11 cellular contexts compared by ENCODE assay signal in genomic region chr7:55977831-55978230, GRCh38. TPM values are rescaled to one million over a fixed set of nuclear protein-coding genes. Genes with fewer than 3 reads are reported as not detected.
DNase-seq lines count a peak whose midpoint lies in the region; ATAC-seq and TF ChIP-seq lines count a peak whose summit lies in the region.
"Had no signal": no experiment of that assay in that cellular context is flagged by ENCODE, and none has a peak within 500 bp of the region (broad histone marks: within the 10 kb centered on the region; RNA-seq: fewer than 3 reads in every experiment).

No MANE protein-coding gene starts in this region.

- peaks cover 20% of the 10 kb centered on the region for H3K36me3 ChIP-seq in mammary epithelial cell (ENCODE audit: insufficient read depth, low read length)

- 20% methylated on average over 4 of the region's 4 CpGs for WGBS in mammary epithelial cell (ENCODE audit: low coverage, missing lambda C conversion rate)

- no peak for ATAC-seq in GM19328 (IDR thresholded peaks at IDR 0.05; ENCODE audit: unreplicated experiment)
- no peak for ATAC-seq in GM19324 (IDR thresholded peaks at IDR 0.05; ENCODE audit: low FRiP score, unreplicated experiment)

- DNase-seq in EL (peak; percentile 74), NCI-H2029 (lab: John Stamatoyannopoulos, UW) (peak; percentile 72), mammary epithelial cell (peak; percentile 20), osteocyte (ENCODE audit: extremely low spot score, unreplicated experiment) (no peak), HT-29 (ENCODE audit: low spot score) (no peak), progenitor cell of endocrine pancreas (ENCODE audit: low spot score, unreplicated experiment) (no peak)
- DNase-seq: activated gamma-delta T cell treated with Interleukin-2 at 50 U/mL for 16 hours had no signal

- no peak for TF ChIP-seq CTCF in mammary epithelial cell (conservative IDR thresholded peaks at IDR 0.05 in 1 of 2, IDR thresholded peaks at IDR 0.05 in 1 of 2; ENCODE audit: extremely low read depth in 1 of 2, insufficient read depth in 1 of 2, low read depth in 1 of 2, low read length in 2 of 2)
- no peak for TF ChIP-seq CTCF in osteocyte (IDR thresholded peaks at IDR 0.05)
- no peak for TF ChIP-seq CTCF in progenitor cell of endocrine pancreas (IDR thresholded peaks at IDR 0.05; ENCODE audit: unreplicated experiment)

- no peaks in the 10 kb centered on the region for H3K27me3 ChIP-seq in mammary epithelial cell (ENCODE audit: insufficient read depth, low read length)

- CTCF ChIA-PET in mammary epithelial cell (lab: Charles Lee; ENCODE audit: low non-redundant PET), result no interaction called here

- no peak overlapping the region for H3K4me3 ChIP-seq in mammary epithelial cell (replicated peaks in 1 of 3; ENCODE audit: insufficient read depth in 1 of 3, low read depth in 2 of 3, low read length in 3 of 3)
- H3K4me3 ChIP-seq: skin epidermis had no signal

- H3K27ac ChIP-seq in mammary epithelial cell (ENCODE audit: insufficient read depth, low read depth, low read length), result no peak overlapping the region
- H3K27ac ChIP-seq: epithelial cell of prostate, skin epidermis had no signal

- no peaks in the 10 kb centered on the region for H3K27me3 Mint-ChIP-seq in osteocyte (ENCODE audit: unreplicated experiment)
- H3K27me3 Mint-ChIP-seq in progenitor cell of endocrine pancreas, result no peaks in the 10 kb centered on the region

- no peak overlapping the region for H3K4me2 ChIP-seq in mammary epithelial cell (ENCODE audit: insufficient read depth, low read depth, low read length)

- no peak overlapping the region for H3K9ac ChIP-seq in mammary epithelial cell (ENCODE audit: insufficient read depth, low read length)

- peaks cover 25% of the 10 kb centered on the region for H3K79me2 ChIP-seq in mammary epithelial cell (ENCODE audit: insufficient read depth, low read length)

- H2AFZ ChIP-seq in mammary epithelial cell (ENCODE audit: low read depth, low read length), result no peak overlapping the region

- H3K9me3 Mint-ChIP-seq in osteocyte (ENCODE audit: unreplicated experiment) (no peaks in the 10 kb centered on the region), progenitor cell of endocrine pancreas (ENCODE audit: low read depth) (no peaks in the 10 kb centered on the region)

- no peaks in the 10 kb centered on the region for H3K4me1 ChIP-seq in mammary epithelial cell (ENCODE audit: insufficient read depth, low read length)

- peak overlapping the region; percentile 37 for H3K4me3 Mint-ChIP-seq in osteocyte (ENCODE audit: unreplicated experiment)
- no peak overlapping the region for H3K4me3 Mint-ChIP-seq in progenitor cell of endocrine pancreas (ENCODE audit: low read depth)

- in situ Hi-C loops in mammary epithelial cell (cut with MboI; ENCODE audit: low sequenced_read_pairs in 2 of 2), result loop anchor here in 1 of 2 donors (10.0 kb wide), 1 partner anchor 333 kb away; no protein-coding TSS in a partner anchor

- H3K9me3 ChIP-seq in mammary epithelial cell (replicated peaks; ENCODE audit: insufficient read depth, low read length), result no peaks in the 10 kb centered on the region

- H3K36me3 Mint-ChIP-seq in osteocyte (ENCODE audit: unreplicated experiment) (peaks cover 31% of the 10 kb centered on the region), progenitor cell of endocrine pancreas (ENCODE audit: insufficient read depth) (peaks cover 23% of the 10 kb centered on the region)

- H3K4me1 Mint-ChIP-seq in osteocyte (ENCODE audit: unreplicated experiment), result peaks cover 30% of the 10 kb centered on the region
- no peaks in the 10 kb centered on the region for H3K4me1 Mint-ChIP-seq in progenitor cell of endocrine pancreas (ENCODE audit: low read depth)

- intact Hi-C loops in mammary epithelial cell (cut with micrococcal nuclease), result no loop called here

- H3K27ac Mint-ChIP-seq in osteocyte (ENCODE audit: unreplicated experiment) (peak overlapping the region; percentile 78), progenitor cell of endocrine pancreas (no peak overlapping the region)

- BruUV-seq in mammary epithelial cell (replicated peaks; lab: Mats Ljungman, UMichigan), result no TSS peak

- no peaks in the 10 kb centered on the region for H4K20me1 ChIP-seq in mammary epithelial cell (ENCODE audit: insufficient read depth, low read length)

- dilution Hi-C loops in mammary epithelial cell (cut with HindIII; ENCODE audit: low sequenced_read_pairs), result no loop called here

RNA-seq across cellular contexts. Expression of gene NIPSNAP2, which starts 13.4 kb away (rescaled TPM):
- 10 to 100 TPM; 56.5 to 60.7 TPM for total RNA-seq in mammary epithelial cell
- 36.4 TPM for polyA plus RNA-seq in mammary epithelial cell
- 97.2 TPM for polyA minus RNA-seq in mammary epithelial cell
- 52.8 and 52.9 TPM in 2 replicates for total RNA-seq in osteocyte
- 9.5 and 10.9 TPM in 2 replicates for total RNA-seq in HT-29 (2014; rRNA removed; shearing (Covaris generic))
- total RNA-seq in progenitor cell of endocrine pancreas, result 50.3 and 56.3 TPM in 2 replicates

RNA-seq across cellular contexts. Expression of gene MRPS17, which starts 26.2 kb away (rescaled TPM):
- total RNA-seq in mammary epithelial cell, result 10 to 100 TPM; 21.8 to 33.8 TPM
- 25.1 TPM for polyA plus RNA-seq in mammary epithelial cell
- polyA minus RNA-seq in mammary epithelial cell, result 0.47 TPM
- 13.6 and 14.0 TPM in 2 replicates for total RNA-seq in osteocyte
- 19.5 and 20.3 TPM in 2 replicates for total RNA-seq in HT-29 (2014; rRNA removed; shearing (Covaris generic))
- 15.8 and 16.3 TPM in 2 replicates for total RNA-seq in progenitor cell of endocrine pancreas

Comparison
In these comparisons a context has a peak if more than half of its experiments do, and no peak if none do; other contexts are left out.
1. DNase-seq: peak in EL (single experiment), NCI-H2029 (single experiment) and mammary epithelial cell (single experiment); none in osteocyte (single experiment), HT-29 (single experiment) and progenitor cell of endocrine pancreas (single experiment).